Comparison of ENCODE assay signal across 2 cellular contexts in the genomic region with DNA sequence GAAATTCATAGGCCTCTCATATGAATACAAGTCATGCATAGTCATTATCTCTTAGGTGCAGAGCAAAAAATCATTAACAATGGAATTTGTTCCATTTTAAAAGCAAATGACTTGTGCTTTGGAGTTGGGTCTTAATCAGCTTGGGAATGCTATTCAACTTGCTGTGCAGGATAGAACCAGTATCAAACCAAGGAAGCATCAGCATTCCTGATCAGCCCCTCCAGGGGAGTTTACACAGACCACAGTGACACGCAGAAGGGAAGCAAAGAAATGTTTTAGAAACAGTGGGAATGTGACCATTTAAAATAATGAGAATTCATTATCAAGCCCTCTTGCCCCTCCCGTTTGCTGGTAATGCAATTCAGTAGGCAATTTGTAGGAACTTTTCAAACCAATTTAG.
TF ChIP-seq lines count a peak whose summit lies in the region.

No MANE protein-coding gene starts in this region.

TF ChIP-seq in GM23338, 12 proteins besides CTCF, POLR2A, EP300 and RAD21 (continued from another document):
- TF ChIP-seq, protein P1, sequence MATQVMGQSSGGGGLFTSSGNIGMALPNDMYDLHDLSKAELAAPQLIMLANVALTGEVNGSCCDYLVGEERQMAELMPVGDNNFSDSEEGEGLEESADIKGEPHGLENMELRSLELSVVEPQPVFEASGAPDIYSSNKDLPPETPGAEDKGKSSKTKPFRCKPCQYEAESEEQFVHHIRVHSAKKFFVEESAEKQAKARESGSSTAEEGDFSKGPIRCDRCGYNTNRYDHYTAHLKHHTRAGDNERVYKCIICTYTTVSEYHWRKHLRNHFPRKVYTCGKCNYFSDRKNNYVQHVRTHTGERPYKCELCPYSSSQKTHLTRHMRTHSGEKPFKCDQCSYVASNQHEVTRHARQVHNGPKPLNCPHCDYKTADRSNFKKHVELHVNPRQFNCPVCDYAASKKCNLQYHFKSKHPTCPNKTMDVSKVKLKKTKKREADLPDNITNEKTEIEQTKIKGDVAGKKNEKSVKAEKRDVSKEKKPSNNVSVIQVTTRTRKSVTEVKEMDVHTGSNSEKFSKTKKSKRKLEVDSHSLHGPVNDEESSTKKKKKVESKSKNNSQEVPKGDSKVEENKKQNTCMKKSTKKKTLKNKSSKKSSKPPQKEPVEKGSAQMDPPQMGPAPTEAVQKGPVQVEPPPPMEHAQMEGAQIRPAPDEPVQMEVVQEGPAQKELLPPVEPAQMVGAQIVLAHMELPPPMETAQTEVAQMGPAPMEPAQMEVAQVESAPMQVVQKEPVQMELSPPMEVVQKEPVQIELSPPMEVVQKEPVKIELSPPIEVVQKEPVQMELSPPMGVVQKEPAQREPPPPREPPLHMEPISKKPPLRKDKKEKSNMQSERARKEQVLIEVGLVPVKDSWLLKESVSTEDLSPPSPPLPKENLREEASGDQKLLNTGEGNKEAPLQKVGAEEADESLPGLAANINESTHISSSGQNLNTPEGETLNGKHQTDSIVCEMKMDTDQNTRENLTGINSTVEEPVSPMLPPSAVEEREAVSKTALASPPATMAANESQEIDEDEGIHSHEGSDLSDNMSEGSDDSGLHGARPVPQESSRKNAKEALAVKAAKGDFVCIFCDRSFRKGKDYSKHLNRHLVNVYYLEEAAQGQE (IDR thresholded peaks at IDR 0.05; ENCODE audit: unreplicated experiment) = no peak
- no peak for TF ChIP-seq POLR2AphosphoS5 (IDR thresholded peaks at IDR 0.05; ENCODE audit: low read depth)
- no peak for TF ChIP-seq ZNF114 (CRISPR knock-in tag; IDR thresholded peaks at IDR 0.05)
- no peak for TF ChIP-seq NANOG (IDR thresholded peaks at IDR 0.05; ENCODE audit: borderline replicate concordance)
- TF ChIP-seq, protein P2, sequence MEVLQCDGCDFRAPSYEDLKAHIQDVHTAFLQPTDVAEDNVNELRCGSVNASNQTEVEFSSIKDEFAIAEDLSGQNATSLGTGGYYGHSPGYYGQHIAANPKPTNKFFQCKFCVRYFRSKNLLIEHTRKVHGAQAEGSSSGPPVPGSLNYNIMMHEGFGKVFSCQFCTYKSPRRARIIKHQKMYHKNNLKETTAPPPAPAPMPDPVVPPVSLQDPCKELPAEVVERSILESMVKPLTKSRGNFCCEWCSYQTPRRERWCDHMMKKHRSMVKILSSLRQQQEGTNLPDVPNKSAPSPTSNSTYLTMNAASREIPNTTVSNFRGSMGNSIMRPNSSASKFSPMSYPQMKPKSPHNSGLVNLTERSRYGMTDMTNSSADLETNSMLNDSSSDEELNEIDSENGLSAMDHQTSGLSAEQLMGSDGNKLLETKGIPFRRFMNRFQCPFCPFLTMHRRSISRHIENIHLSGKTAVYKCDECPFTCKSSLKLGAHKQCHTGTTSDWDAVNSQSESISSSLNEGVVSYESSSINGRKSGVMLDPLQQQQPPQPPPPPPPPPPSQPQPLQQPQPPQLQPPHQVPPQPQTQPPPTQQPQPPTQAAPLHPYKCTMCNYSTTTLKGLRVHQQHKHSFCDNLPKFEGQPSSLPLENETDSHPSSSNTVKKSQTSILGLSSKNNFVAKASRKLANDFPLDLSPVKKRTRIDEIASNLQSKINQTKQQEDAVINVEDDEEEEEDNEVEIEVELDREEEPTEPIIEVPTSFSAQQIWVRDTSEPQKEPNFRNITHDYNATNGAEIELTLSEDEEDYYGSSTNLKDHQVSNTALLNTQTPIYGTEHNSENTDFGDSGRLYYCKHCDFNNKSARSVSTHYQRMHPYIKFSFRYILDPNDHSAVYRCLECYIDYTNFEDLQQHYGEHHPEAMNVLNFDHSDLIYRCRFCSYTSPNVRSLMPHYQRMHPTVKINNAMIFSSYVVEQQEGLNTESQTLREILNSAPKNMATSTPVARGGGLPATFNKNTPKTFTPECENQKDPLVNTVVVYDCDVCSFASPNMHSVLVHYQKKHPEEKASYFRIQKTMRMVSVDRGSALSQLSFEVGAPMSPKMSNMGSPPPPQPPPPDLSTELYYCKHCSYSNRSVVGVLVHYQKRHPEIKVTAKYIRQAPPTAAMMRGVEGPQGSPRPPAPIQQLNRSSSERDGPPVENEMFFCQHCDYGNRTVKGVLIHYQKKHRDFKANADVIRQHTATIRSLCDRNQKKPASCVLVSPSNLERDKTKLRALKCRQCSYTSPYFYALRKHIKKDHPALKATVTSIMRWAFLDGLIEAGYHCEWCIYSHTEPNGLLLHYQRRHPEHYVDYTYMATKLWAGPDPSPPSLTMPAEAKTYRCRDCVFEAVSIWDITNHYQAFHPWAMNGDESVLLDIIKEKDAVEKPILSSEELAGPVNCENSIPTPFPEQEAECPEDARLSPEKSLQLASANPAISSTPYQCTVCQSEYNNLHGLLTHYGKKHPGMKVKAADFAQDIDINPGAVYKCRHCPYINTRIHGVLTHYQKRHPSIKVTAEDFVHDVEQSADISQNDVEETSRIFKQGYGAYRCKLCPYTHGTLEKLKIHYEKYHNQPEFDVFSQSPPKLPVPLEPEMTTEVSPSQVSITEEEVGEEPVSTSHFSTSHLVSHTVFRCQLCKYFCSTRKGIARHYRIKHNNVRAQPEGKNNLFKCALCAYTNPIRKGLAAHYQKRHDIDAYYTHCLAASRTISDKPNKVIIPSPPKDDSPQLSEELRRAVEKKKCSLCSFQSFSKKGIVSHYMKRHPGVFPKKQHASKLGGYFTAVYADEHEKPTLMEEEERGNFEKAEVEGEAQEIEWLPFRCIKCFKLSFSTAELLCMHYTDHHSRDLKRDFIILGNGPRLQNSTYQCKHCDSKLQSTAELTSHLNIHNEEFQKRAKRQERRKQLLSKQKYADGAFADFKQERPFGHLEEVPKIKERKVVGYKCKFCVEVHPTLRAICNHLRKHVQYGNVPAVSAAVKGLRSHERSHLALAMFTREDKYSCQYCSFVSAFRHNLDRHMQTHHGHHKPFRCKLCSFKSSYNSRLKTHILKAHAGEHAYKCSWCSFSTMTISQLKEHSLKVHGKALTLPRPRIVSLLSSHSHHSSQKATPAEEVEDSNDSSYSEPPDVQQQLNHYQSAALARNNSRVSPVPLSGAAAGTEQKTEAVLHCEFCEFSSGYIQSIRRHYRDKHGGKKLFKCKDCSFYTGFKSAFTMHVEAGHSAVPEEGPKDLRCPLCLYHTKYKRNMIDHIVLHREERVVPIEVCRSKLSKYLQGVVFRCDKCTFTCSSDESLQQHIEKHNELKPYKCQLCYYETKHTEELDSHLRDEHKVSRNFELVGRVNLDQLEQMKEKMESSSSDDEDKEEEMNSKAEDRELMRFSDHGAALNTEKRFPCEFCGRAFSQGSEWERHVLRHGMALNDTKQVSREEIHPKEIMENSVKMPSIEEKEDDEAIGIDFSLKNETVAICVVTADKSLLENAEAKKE (CRISPR knock-in tag; IDR thresholded peaks at IDR 0.05) = no peak
- no peak for TF ChIP-seq EZH2 (IDR thresholded peaks at IDR 0.05; ENCODE audit: low read depth, unreplicated experiment)

TF ChIP-seq in WTC11, 78 proteins besides CTCF, POLR2A, EP300 and RAD21 (continued from another document):
- TF ChIP-seq, protein P3, sequence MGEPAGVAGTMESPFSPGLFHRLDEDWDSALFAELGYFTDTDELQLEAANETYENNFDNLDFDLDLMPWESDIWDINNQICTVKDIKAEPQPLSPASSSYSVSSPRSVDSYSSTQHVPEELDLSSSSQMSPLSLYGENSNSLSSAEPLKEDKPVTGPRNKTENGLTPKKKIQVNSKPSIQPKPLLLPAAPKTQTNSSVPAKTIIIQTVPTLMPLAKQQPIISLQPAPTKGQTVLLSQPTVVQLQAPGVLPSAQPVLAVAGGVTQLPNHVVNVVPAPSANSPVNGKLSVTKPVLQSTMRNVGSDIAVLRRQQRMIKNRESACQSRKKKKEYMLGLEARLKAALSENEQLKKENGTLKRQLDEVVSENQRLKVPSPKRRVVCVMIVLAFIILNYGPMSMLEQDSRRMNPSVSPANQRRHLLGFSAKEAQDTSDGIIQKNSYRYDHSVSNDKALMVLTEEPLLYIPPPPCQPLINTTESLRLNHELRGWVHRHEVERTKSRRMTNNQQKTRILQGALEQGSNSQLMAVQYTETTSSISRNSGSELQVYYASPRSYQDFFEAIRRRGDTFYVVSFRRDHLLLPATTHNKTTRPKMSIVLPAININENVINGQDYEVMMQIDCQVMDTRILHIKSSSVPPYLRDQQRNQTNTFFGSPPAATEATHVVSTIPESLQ (CRISPR knock-in tag; IDR thresholded peaks at IDR 0.05) = no peak
- TF ChIP-seq, protein P4, sequence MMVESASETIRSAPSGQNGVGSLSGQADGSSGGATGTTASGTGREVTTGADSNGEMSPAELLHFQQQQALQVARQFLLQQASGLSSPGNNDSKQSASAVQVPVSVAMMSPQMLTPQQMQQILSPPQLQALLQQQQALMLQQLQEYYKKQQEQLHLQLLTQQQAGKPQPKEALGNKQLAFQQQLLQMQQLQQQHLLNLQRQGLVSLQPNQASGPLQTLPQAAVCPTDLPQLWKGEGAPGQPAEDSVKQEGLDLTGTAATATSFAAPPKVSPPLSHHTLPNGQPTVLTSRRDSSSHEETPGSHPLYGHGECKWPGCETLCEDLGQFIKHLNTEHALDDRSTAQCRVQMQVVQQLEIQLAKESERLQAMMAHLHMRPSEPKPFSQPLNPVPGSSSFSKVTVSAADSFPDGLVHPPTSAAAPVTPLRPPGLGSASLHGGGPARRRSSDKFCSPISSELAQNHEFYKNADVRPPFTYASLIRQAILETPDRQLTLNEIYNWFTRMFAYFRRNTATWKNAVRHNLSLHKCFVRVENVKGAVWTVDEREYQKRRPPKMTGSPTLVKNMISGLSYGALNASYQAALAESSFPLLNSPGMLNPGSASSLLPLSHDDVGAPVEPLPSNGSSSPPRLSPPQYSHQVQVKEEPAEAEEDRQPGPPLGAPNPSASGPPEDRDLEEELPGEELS (CRISPR knock-in tag; IDR thresholded peaks at IDR 0.05) = no peak
- TF ChIP-seq, protein P5, sequence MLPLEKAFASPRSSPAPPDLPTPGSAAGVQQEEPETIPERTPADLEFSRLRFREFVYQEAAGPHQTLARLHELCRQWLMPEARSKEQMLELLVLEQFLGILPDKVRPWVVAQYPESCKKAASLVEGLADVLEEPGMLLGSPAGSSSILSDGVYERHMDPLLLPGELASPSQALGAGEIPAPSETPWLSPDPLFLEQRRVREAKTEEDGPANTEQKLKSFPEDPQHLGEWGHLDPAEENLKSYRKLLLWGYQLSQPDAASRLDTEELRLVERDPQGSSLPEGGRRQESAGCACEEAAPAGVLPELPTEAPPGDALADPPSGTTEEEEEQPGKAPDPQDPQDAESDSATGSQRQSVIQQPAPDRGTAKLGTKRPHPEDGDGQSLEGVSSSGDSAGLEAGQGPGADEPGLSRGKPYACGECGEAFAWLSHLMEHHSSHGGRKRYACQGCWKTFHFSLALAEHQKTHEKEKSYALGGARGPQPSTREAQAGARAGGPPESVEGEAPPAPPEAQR (CRISPR knock-in tag; IDR thresholded peaks at IDR 0.05) = no peak
- TF ChIP-seq NFYB (CRISPR knock-in tag; conservative IDR thresholded peaks at IDR 0.05; ENCODE audit: low read depth) (no peak), NFE2L1 (CRISPR knock-in tag; IDR thresholded peaks at IDR 0.05) (no peak), EMX1 (CRISPR knock-in tag; IDR thresholded peaks at IDR 0.05) (no peak)
- TF ChIP-seq, protein P6, sequence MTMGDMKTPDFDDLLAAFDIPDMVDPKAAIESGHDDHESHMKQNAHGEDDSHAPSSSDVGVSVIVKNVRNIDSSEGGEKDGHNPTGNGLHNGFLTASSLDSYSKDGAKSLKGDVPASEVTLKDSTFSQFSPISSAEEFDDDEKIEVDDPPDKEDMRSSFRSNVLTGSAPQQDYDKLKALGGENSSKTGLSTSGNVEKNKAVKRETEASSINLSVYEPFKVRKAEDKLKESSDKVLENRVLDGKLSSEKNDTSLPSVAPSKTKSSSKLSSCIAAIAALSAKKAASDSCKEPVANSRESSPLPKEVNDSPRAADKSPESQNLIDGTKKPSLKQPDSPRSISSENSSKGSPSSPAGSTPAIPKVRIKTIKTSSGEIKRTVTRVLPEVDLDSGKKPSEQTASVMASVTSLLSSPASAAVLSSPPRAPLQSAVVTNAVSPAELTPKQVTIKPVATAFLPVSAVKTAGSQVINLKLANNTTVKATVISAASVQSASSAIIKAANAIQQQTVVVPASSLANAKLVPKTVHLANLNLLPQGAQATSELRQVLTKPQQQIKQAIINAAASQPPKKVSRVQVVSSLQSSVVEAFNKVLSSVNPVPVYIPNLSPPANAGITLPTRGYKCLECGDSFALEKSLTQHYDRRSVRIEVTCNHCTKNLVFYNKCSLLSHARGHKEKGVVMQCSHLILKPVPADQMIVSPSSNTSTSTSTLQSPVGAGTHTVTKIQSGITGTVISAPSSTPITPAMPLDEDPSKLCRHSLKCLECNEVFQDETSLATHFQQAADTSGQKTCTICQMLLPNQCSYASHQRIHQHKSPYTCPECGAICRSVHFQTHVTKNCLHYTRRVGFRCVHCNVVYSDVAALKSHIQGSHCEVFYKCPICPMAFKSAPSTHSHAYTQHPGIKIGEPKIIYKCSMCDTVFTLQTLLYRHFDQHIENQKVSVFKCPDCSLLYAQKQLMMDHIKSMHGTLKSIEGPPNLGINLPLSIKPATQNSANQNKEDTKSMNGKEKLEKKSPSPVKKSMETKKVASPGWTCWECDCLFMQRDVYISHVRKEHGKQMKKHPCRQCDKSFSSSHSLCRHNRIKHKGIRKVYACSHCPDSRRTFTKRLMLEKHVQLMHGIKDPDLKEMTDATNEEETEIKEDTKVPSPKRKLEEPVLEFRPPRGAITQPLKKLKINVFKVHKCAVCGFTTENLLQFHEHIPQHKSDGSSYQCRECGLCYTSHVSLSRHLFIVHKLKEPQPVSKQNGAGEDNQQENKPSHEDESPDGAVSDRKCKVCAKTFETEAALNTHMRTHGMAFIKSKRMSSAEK (CRISPR knock-in tag; IDR thresholded peaks at IDR 0.05; ENCODE audit: borderline replicate concordance) = no peak
